Comparison of ENCODE assay signal across 10 cellular contexts in genomic region chr6:142537612-142538478, GRCh38.
DNase-seq lines count a peak whose midpoint lies in the region; ATAC-seq, FAIRE-seq and TF ChIP-seq lines count a peak whose summit lies in the region.
"Had no signal": no experiment of that assay in that cellular context is flagged by ENCODE, and none has a peak within 500 bp of the region (broad histone marks: within the 10 kb centered on the region; RNA-seq: fewer than 3 reads in every experiment).

No MANE protein-coding gene starts in this region.

- H3K9me3 ChIP-seq in MM.1S (replicated peaks; ENCODE audit: insufficient read depth, low read length), result no peaks in the 10 kb centered on the region
- H3K9me3 ChIP-seq in smooth muscle cell (replicated peaks; ENCODE audit: low read depth), result no peaks in the 10 kb centered on the region

- H3K4me3 ChIP-seq in MM.1S (ENCODE audit: low read length) (no peak overlapping the region), smooth muscle cell (no peak overlapping the region)

- 82% methylated on average over 11 of the region's 11 CpGs for WGBS in smooth muscle cell (ENCODE audit: low lambda C conversion rate)

- H3K27ac Mint-ChIP-seq in activated CD4-positive, alpha-beta memory T cell treated with anti-CD3 and anti-CD28 coated beads for 36 hours, result no peak overlapping the region
- no peak overlapping the region for H3K27ac Mint-ChIP-seq in activated CD4-positive, alpha-beta memory T cell treated with anti-CD3 and anti-CD28 coated beads, Interleukin-2, amount 10 ng/mL, durations not matched to agents 7 days and 5 days
- H3K27ac Mint-ChIP-seq in chondrocyte (ENCODE audit: unreplicated experiment), result no peak overlapping the region
- H3K27ac Mint-ChIP-seq: nephron had no signal

- no peaks in the 10 kb centered on the region for H3K27me3 ChIP-seq in MM.1S (replicated peaks; ENCODE audit: insufficient read depth, low read length)
- H3K27me3 ChIP-seq in smooth muscle cell (ENCODE audit: low read depth), result no peaks in the 10 kb centered on the region

- peaks cover 4% of the 10 kb centered on the region for H3K36me3 Mint-ChIP-seq in activated CD4-positive, alpha-beta memory T cell treated with anti-CD3 and anti-CD28 coated beads for 36 hours
- H3K36me3 Mint-ChIP-seq in activated CD4-positive, alpha-beta memory T cell treated with anti-CD3 and anti-CD28 coated beads, Interleukin-2, amount 10 ng/mL, durations not matched to agents 7 days and 5 days (ENCODE audit: low read depth), result no peaks in the 10 kb centered on the region
- H3K36me3 Mint-ChIP-seq in chondrocyte (ENCODE audit: low read depth), result no peaks in the 10 kb centered on the region

- H3K4me2 ChIP-seq in MM.1S (ENCODE audit: low read depth, low read length), result no peak overlapping the region
- no peak overlapping the region for H3K4me2 ChIP-seq in smooth muscle cell

- H3K9me3 Mint-ChIP-seq in activated CD4-positive, alpha-beta memory T cell treated with anti-CD3 and anti-CD28 coated beads for 36 hours, result peaks cover 21% of the 10 kb centered on the region
- peaks cover 18% of the 10 kb centered on the region for H3K9me3 Mint-ChIP-seq in activated CD4-positive, alpha-beta memory T cell treated with anti-CD3 and anti-CD28 coated beads, Interleukin-2, amount 10 ng/mL, durations not matched to agents 7 days and 5 days
- H3K9me3 Mint-ChIP-seq in chondrocyte (ENCODE audit: low read depth), result peaks cover 5% of the 10 kb centered on the region

- TF ChIP-seq CTCF in MM.1S (IDR thresholded peaks at IDR 0.05; ENCODE audit: low read length) (peak; percentile 31), chondrocyte (IDR thresholded peaks at IDR 0.05) (peak; percentile 65), smooth muscle cell (IDR thresholded peaks at IDR 0.05; ENCODE audit: borderline replicate concordance, insufficient read depth, poor library complexity, severe bottlenecking) (peak; percentile 42)

- no peaks in the 10 kb centered on the region for H3K36me3 ChIP-seq in MM.1S (replicated peaks; ENCODE audit: insufficient read depth, low read length)
- H3K36me3 ChIP-seq in smooth muscle cell (ENCODE audit: low read depth), result no peaks in the 10 kb centered on the region

- H3K4me1 ChIP-seq in MM.1S (ENCODE audit: low read length), result no peaks in the 10 kb centered on the region
- no peaks in the 10 kb centered on the region for H3K4me1 ChIP-seq in smooth muscle cell (ENCODE audit: low read depth)

- no peak overlapping the region for H3K27ac ChIP-seq in MM.1S (ENCODE audit: low read length)
- no peak overlapping the region for H3K27ac ChIP-seq in smooth muscle cell (ENCODE audit: low read depth)

- no peak for FAIRE-seq in GM19239 (lab: Jason Lieb, UNC)
- FAIRE-seq: GM18507 had no signal

- H3K4me1 Mint-ChIP-seq in activated CD4-positive, alpha-beta memory T cell treated with anti-CD3 and anti-CD28 coated beads for 36 hours (ENCODE audit: low read depth), result no peaks in the 10 kb centered on the region
- no peaks in the 10 kb centered on the region for H3K4me1 Mint-ChIP-seq in activated CD4-positive, alpha-beta memory T cell treated with anti-CD3 and anti-CD28 coated beads, Interleukin-2, amount 10 ng/mL, durations not matched to agents 7 days and 5 days
- H3K4me1 Mint-ChIP-seq in chondrocyte (ENCODE audit: low read depth), result no peaks in the 10 kb centered on the region
- H3K4me1 Mint-ChIP-seq: nephron had no signal

- peak; percentile 40 for DNase-seq in activated CD4-positive, alpha-beta memory T cell treated with anti-CD3 and anti-CD28 coated beads for 36 hours
- no peak for DNase-seq in activated CD4-positive, alpha-beta memory T cell treated with anti-CD3 and anti-CD28 coated beads, Interleukin-2, amount 10 ng/mL, durations not matched to agents 7 days and 5 days
- DNase-seq in MM.1S (no peak), chondrocyte (ENCODE audit: low spot score) (no peak), smooth muscle cell (lab: John Stamatoyannopoulos, UW; ENCODE audit: unreplicated experiment) (no peak), GM19239 (ENCODE audit: insufficient read length, low spot score) (no peak), nucleus accumbens (lab: John Stamatoyannopoulos, UW) (no peak)

- H4K20me1 ChIP-seq in MM.1S (ENCODE audit: insufficient read depth, low read length), result no peaks in the 10 kb centered on the region
- no peaks in the 10 kb centered on the region for H4K20me1 ChIP-seq in smooth muscle cell (ENCODE audit: low read depth)

- no peak overlapping the region for H3K4me3 Mint-ChIP-seq in activated CD4-positive, alpha-beta memory T cell treated with anti-CD3 and anti-CD28 coated beads for 36 hours
- H3K4me3 Mint-ChIP-seq in activated CD4-positive, alpha-beta memory T cell treated with anti-CD3 and anti-CD28 coated beads, Interleukin-2, amount 10 ng/mL, durations not matched to agents 7 days and 5 days, result no peak overlapping the region
- H3K4me3 Mint-ChIP-seq in chondrocyte (ENCODE audit: unreplicated experiment), result no peak overlapping the region
- H3K4me3 Mint-ChIP-seq: nephron had no signal

- POLR2A ChIA-PET in activated CD4-positive, alpha-beta memory T cell treated with anti-CD3 and anti-CD28 coated beads for 36 hours (lab: Charles Lee), result no interaction called here
- POLR2A ChIA-PET in activated CD4-positive, alpha-beta memory T cell treated with anti-CD3 and anti-CD28 coated beads, Interleukin-2, amount 10 ng/mL, durations not matched to agents 7 days and 5 days (lab: Charles Lee), result no interaction called here

- CTCF ChIA-PET in activated CD4-positive, alpha-beta memory T cell treated with anti-CD3 and anti-CD28 coated beads for 36 hours (lab: Charles Lee), result interaction anchor here (2.3 kb wide), 1 partner anchor 63 kb away, joined by 10 read pairs; no protein-coding TSS in a partner anchor
- CTCF ChIA-PET in activated CD4-positive, alpha-beta memory T cell treated with anti-CD3 and anti-CD28 coated beads, Interleukin-2, amount 10 ng/mL, durations not matched to agents 7 days and 5 days (lab: Charles Lee), result interaction anchor here (1.8 kb wide), 1 partner anchor 63 kb away, joined by 4 read pairs; no protein-coding TSS in a partner anchor

- ATAC-seq in HG03095 (IDR thresholded peaks at IDR 0.05; ENCODE audit: unreplicated experiment), result no peak

- H3F3A ChIP-seq in MM.1S (ENCODE audit: insufficient read depth, low read length) (no peaks in the 10 kb centered on the region), smooth muscle cell (ENCODE audit: low read depth) (no peaks in the 10 kb centered on the region)

- H2AFZ ChIP-seq in MM.1S (ENCODE audit: low read length) (no peak overlapping the region), smooth muscle cell (ENCODE audit: low read depth) (no peak overlapping the region)

- intact Hi-C loops in activated CD4-positive, alpha-beta memory T cell treated with anti-CD3 and anti-CD28 coated beads for 36 hours (cut with micrococcal nuclease), result loop anchor here (2.0 kb wide), 1 partner anchor 63 kb away; no protein-coding TSS in a partner anchor

- H3K9me2 ChIP-seq in MM.1S (replicated peaks; ENCODE audit: insufficient read depth, low read length), result no peaks in the 10 kb centered on the region

- H3K79me2 ChIP-seq in MM.1S (ENCODE audit: low read length) (no peaks in the 10 kb centered on the region), smooth muscle cell (ENCODE audit: low read depth) (no peaks in the 10 kb centered on the region)

- no peaks in the 10 kb centered on the region for H3K27me3 Mint-ChIP-seq in activated CD4-positive, alpha-beta memory T cell treated with anti-CD3 and anti-CD28 coated beads for 36 hours
- H3K27me3 Mint-ChIP-seq in activated CD4-positive, alpha-beta memory T cell treated with anti-CD3 and anti-CD28 coated beads, Interleukin-2, amount 10 ng/mL, durations not matched to agents 7 days and 5 days, result no peaks in the 10 kb centered on the region
- H3K27me3 Mint-ChIP-seq in chondrocyte (ENCODE audit: low read depth), result no peaks in the 10 kb centered on the region

- no peak overlapping the region for H3K9ac ChIP-seq in MM.1S (ENCODE audit: low read length)
- no peak overlapping the region for H3K9ac ChIP-seq in smooth muscle cell (ENCODE audit: low read depth)
